In genomic region chr11:119166368-119167076, GRCh38 we compare ENCODE assay signal across 14 cellular contexts. TPM values are rescaled to one million over a fixed set of nuclear protein-coding genes. Genes with fewer than 3 reads are reported as not detected.
DNase-seq lines count a peak whose midpoint lies in the region; ATAC-seq and TF ChIP-seq lines count a peak whose summit lies in the region.
"Had no signal": no experiment of that assay in that cellular context is flagged by ENCODE, and none has a peak within 500 bp of the region (broad histone marks: within the 10 kb centered on the region; RNA-seq: fewer than 3 reads in every experiment).

No MANE protein-coding gene starts in this region.

- H3K27me3 ChIP-seq in PC-3 (ENCODE audit: low read length) (no peaks in the 10 kb centered on the region), trophoblast cell (ENCODE audit: insufficient read depth, low read length) (no peaks in the 10 kb centered on the region), adrenal gland (no peaks in the 10 kb centered on the region)
- H3K27me3 ChIP-seq: dorsolateral prefrontal cortex, pancreas had no signal

- no peak overlapping the region for H2AFZ ChIP-seq in PC-3 (ENCODE audit: low read length)
- no peak overlapping the region for H2AFZ ChIP-seq in trophoblast cell (ENCODE audit: insufficient read depth, low read length, poor library complexity)

- H4K8ac ChIP-seq in trophoblast cell (ENCODE audit: low read depth, low read length): no peak overlapping the region

- H3K79me1 ChIP-seq in trophoblast cell (ENCODE audit: low read length): peaks cover 8% of the 10 kb centered on the region

- H3K4me2 ChIP-seq in PC-3 (ENCODE audit: low read length) (no peak overlapping the region), trophoblast cell (ENCODE audit: low read length) (no peak overlapping the region)

- no peak overlapping the region for H4K12ac ChIP-seq in trophoblast cell (ENCODE audit: low read depth, low read length)

- TF ChIP-seq CTCF in PC-3 (conservative IDR thresholded peaks at IDR 0.05; ENCODE audit: low read depth, low read length) (no peak), epithelial cell of esophagus (IDR thresholded peaks at IDR 0.05; ENCODE audit: insufficient read depth, low read depth, low read length, missing control alignments) (no peak), adrenal gland (IDR thresholded peaks at IDR 0.05) (no peak), natural killer cell (IDR thresholded peaks at IDR 0.05) (no peak)

- no peak overlapping the region for H3K4me3 Mint-ChIP-seq in natural killer cell

- H3K27ac ChIP-seq in PC-3 (ENCODE audit: low read length) (peak overlapping the region; percentile 39), trophoblast cell (ENCODE audit: low read depth, low read length) (no peak overlapping the region), adrenal gland (no peak overlapping the region)
- H3K27ac ChIP-seq: pancreas, WERI-Rb-1 had no signal

- no peak overlapping the region for H4K91ac ChIP-seq in trophoblast cell (ENCODE audit: low read depth, low read length)

- H3K36me3 Mint-ChIP-seq in natural killer cell: no peaks in the 10 kb centered on the region

- H3K14ac ChIP-seq in trophoblast cell (ENCODE audit: low read length): no peak overlapping the region

- H2BK12ac ChIP-seq in trophoblast cell (ENCODE audit: low read length): no peak overlapping the region

- no peak overlapping the region for H3K18ac ChIP-seq in trophoblast cell (ENCODE audit: low read length)

- H3K4me3 ChIP-seq in PC-3 (ENCODE audit: low read length) (no peak overlapping the region), epithelial cell of esophagus (ENCODE audit: low read length) (no peak overlapping the region), trophoblast cell (ENCODE audit: low read depth, low read length) (no peak overlapping the region), adrenal gland (no peak overlapping the region)
- H3K4me3 ChIP-seq: dorsolateral prefrontal cortex, pancreas had no signal

- peak; percentile 43 for ATAC-seq in PC-3
- no peak for ATAC-seq in natural killer cell

- H3K9me3 Mint-ChIP-seq in natural killer cell: no peaks in the 10 kb centered on the region

- no peaks in the 10 kb centered on the region for H3K27me3 Mint-ChIP-seq in natural killer cell (ENCODE audit: low read depth in 2 of 2)

- no peak overlapping the region for H3K27ac Mint-ChIP-seq in natural killer cell

- no peak overlapping the region for H2BK5ac ChIP-seq in trophoblast cell (ENCODE audit: low read depth, low read length, poor library complexity)

- peak; percentile 45 for DNase-seq in GM03348 (ENCODE audit: low spot score)
- DNase-seq in PC-3: peak; percentile 89
- DNase-seq in epithelial cell of esophagus (ENCODE audit: low read depth): peak; percentile 82
- peak; percentile 21 to 28 for DNase-seq in trophoblast cell
- no peak for DNase-seq in stimulated activated CD4-positive, alpha-beta T cell treated with anti-CD3 and anti-CD28 coated beads, Interleukin-4, amount 100 ng/mL, for 1 hour
- DNase-seq in adrenal gland: no peak
- DNase-seq in natural killer cell: no peak
- DNase-seq in NCI-H2081 (lab: John Stamatoyannopoulos, UW): no peak
- DNase-seq: DND-41, H9, NCI-H1105, WERI-Rb-1 had no signal

- no peak overlapping the region for H3K4ac ChIP-seq in trophoblast cell (ENCODE audit: low read depth, low read length)

- no peaks in the 10 kb centered on the region for H3K36me3 ChIP-seq in PC-3 (ENCODE audit: low read depth, low read length)
- H3K36me3 ChIP-seq in trophoblast cell (ENCODE audit: control insufficient read depth in 1 of 2, insufficient read depth in 2 of 2, low read length in 2 of 2): no peaks in the 10 kb centered on the region
- no peaks in the 10 kb centered on the region for H3K36me3 ChIP-seq in adrenal gland (replicated peaks in 1 of 2)
- H3K36me3 ChIP-seq: pancreas, WERI-Rb-1 had no signal

- H3F3A ChIP-seq in PC-3 (ENCODE audit: low read length, unreplicated experiment): no peaks in the 10 kb centered on the region

- WGBS in trophoblast cell (ENCODE audit: extremely low coverage, insufficient coverage, insufficient read length): no CpG with 5 or more reads among the region's 8 CpGs
- WGBS in adrenal gland, 4 donors: 57 to 72% (median 62%) methylated on average over 8 of the region's 8 CpGs

- H3K4me1 Mint-ChIP-seq in natural killer cell: peaks cover 0 to 26% of the 10 kb centered on the region in 2 donors

- TF ChIP-seq POLR2A in adrenal gland (IDR thresholded peaks at IDR 0.05): no peak

- no TSS peak for BruUV-seq in PC-3 (replicated peaks; lab: Mats Ljungman, UMichigan)

- intact Hi-C loops in PC-3 (cut with micrococcal nuclease): loop anchor here (10.0 kb wide), 1 partner anchor 158 kb away; no protein-coding TSS in a partner anchor
- intact Hi-C loops in adrenal gland (cut with DNase I): no loop called here
- intact Hi-C loops in natural killer cell (cut with micrococcal nuclease): no loop called here

- H3K9ac ChIP-seq in PC-3 (ENCODE audit: low read length): no peak overlapping the region
- no peak overlapping the region for H3K9ac ChIP-seq in trophoblast cell (ENCODE audit: low read length)

- H4K20me1 ChIP-seq in PC-3 (ENCODE audit: low read length): no peaks in the 10 kb centered on the region

- H3K4me1 ChIP-seq in PC-3 (ENCODE audit: insufficient read depth, low read length) (peaks cover 22% of the 10 kb centered on the region), trophoblast cell (ENCODE audit: control insufficient read depth in 1 of 2, insufficient read depth in 2 of 2, low read length in 2 of 2) (peaks cover 5 to 8% of the 10 kb centered on the region in 2 experiments), adrenal gland (replicated peaks in 1 of 2) (peaks cover 0 to 11% of the 10 kb centered on the region in 2 donors)

- POLR2A ChIA-PET in PC-3 (lab: Charles Lee; ENCODE audit: unreplicated experiment): interaction anchor here (0.6 kb wide), 1 partner anchor 126 kb away, joined by 4 read pairs; no protein-coding TSS in a partner anchor

- H3K79me2 ChIP-seq in PC-3 (ENCODE audit: low read length) (no peaks in the 10 kb centered on the region), trophoblast cell (ENCODE audit: control insufficient read depth, insufficient read depth, low read length, poor library complexity) (peaks cover 5% of the 10 kb centered on the region)

- CTCF ChIA-PET in PC-3 (lab: Charles Lee): interaction anchor here (0.7 kb wide), 1 partner anchor 159 kb away, joined by 6 read pairs; no protein-coding TSS in a partner anchor

- no peak overlapping the region for H2BK120ac ChIP-seq in trophoblast cell (ENCODE audit: insufficient read depth, low read length, poor library complexity)

- no peaks in the 10 kb centered on the region for H3K9me3 ChIP-seq in PC-3 (ENCODE audit: low read length)
- no peaks in the 10 kb centered on the region for H3K9me3 ChIP-seq in trophoblast cell (ENCODE audit: insufficient read depth, low read depth, low read length)
- no peaks in the 10 kb centered on the region for H3K9me3 ChIP-seq in adrenal gland (replicated peaks in 1 of 3)
- H3K9me3 ChIP-seq: pancreas had no signal

- H2AK5ac ChIP-seq in trophoblast cell (ENCODE audit: low read length): no peak overlapping the region

- no peak overlapping the region for H3K23ac ChIP-seq in trophoblast cell (ENCODE audit: low read length)

- H3K9me2 ChIP-seq in PC-3 (replicated peaks; ENCODE audit: low read length): no peaks in the 10 kb centered on the region

RNA-seq across cellular contexts. Expression of gene NLRX1, which starts 2.0 kb away (rescaled TPM):
- total RNA-seq in PC-3 (2014; rRNA removed) (16.8 and 17.2 TPM in 2 replicates), adrenal gland (10 to 100 TPM; 17.4 to 32.7 (median 30.0) TPM), natural killer cell (10 to 100 TPM; 12.4 to 16.4 (median 13.8) TPM)
- polyA plus RNA-seq in trophoblast cell (2013): 4.6 and 5.0 TPM in 2 replicates
- 10 to 100 TPM in 1 of 3 donors, 1 to 10 TPM in 2; 5.5 to 10.1 (median 7.4) TPM for polyA plus RNA-seq in adrenal gland

RNA-seq across cellular contexts. Expression of gene ABCG4, which starts 17.7 kb away (rescaled TPM):
- total RNA-seq in PC-3 (2014; rRNA removed) (0.15 and 0.63 TPM in 2 replicates), adrenal gland (under 1 TPM in 7 of 8 donors, not detected in 1; 0.08 to 0.60 (median 0.29) TPM), natural killer cell (under 1 TPM in 1 of 3 donors, not detected in 2; 0.09 TPM)
- 0.06 and 0.08 TPM in 2 replicates for polyA plus RNA-seq in trophoblast cell (2013)
- polyA plus RNA-seq in adrenal gland: 1 to 10 TPM in 1 of 3 donors, under 1 TPM in 2; 0.20 to 1.1 (median 0.48) TPM
- total RNA-seq: pancreas had no signal

RNA-seq across cellular contexts. Expression of gene NHERF4, which starts 18.8 kb away (rescaled TPM):
- total RNA-seq in PC-3 (2014; rRNA removed) (0.87 TPM in 1 of 2 replicates, not detected in the other), adrenal gland (under 1 TPM in 1 of 8 donors, not detected in 7; 0.14 TPM), natural killer cell (under 1 TPM; 0.33 to 0.48 (median 0.40) TPM)
- not detected in 2 replicates for polyA plus RNA-seq in trophoblast cell (2013)
- under 1 TPM in 2 of 3 donors, not detected in 1; 0.17 to 0.24 TPM for polyA plus RNA-seq in adrenal gland

RNA-seq across cellular contexts. Expression of gene CBL, which starts 39.6 kb away (rescaled TPM):
- total RNA-seq in PC-3 (2014; rRNA removed) (11.4 and 15.3 TPM in 2 replicates), adrenal gland (10 to 100 TPM in 7 of 8 donors, 1 to 10 TPM in 1; 10.0 to 21.9 (median 14.0) TPM), natural killer cell (10 to 100 TPM; 29.0 to 32.5 (median 30.1) TPM)
- polyA plus RNA-seq in trophoblast cell (2013): 23.5 and 23.9 TPM in 2 replicates
- 10 to 100 TPM in 1 of 3 donors, 1 to 10 TPM in 2; 4.9 to 13.4 (median 6.2) TPM for polyA plus RNA-seq in adrenal gland

RNA-seq across cellular contexts. Expression of gene HINFP, which starts 45.1 kb away (rescaled TPM):
- total RNA-seq in PC-3 (2014; rRNA removed) (14.7 and 24.7 TPM in 2 replicates), adrenal gland (10 to 100 TPM in 7 of 8 donors, 1 to 10 TPM in 1; 7.4 to 39.1 (median 22.2) TPM), natural killer cell (10 to 100 TPM; 30.2 to 38.2 (median 31.5) TPM)
- polyA plus RNA-seq in trophoblast cell (2013): 17.7 and 20.7 TPM in 2 replicates
- polyA plus RNA-seq in adrenal gland: 10 to 100 TPM; 15.3 to 33.6 (median 24.0) TPM

Comparison
In these comparisons a context has a peak if more than half of its experiments do, and no peak if none do; other contexts are left out.
1. DNase-seq: peak in GM03348 (single experiment), PC-3 (single experiment), epithelial cell of esophagus (single experiment) and trophoblast cell (2 of 2); none in stimulated activated CD4-positive, alpha-beta T cell treated with anti-CD3 and anti-CD28 coated beads, Interleukin-4, amount 100 ng/mL, for 1 hour (single experiment), adrenal gland (0 of 7), natural killer cell (single experiment) and NCI-H2081 (0 of 2).